Comparison of ENCODE assay signal across 28 cellular contexts in genomic region chr16:86010680-86011141, GRCh38.
DNase-seq lines count a peak whose midpoint lies in the region; ATAC-seq, FAIRE-seq and TF ChIP-seq lines count a peak whose summit lies in the region.
"Had no signal": no experiment of that assay in that cellular context is flagged by ENCODE, and none has a peak within 500 bp of the region (broad histone marks: within the 10 kb centered on the region; RNA-seq: fewer than 3 reads in every experiment).

No MANE protein-coding gene starts in this region.

- 82 to 93% methylated on average over 5 to 6 of the region's 6 CpGs for WGBS in endodermal cell (ENCODE audit: insufficient coverage in 1 of 2, insufficient read length in 1 of 2), 2 experiments

- H3K27me3 ChIP-seq in endodermal cell (ENCODE audit: control insufficient read depth, insufficient read depth, low read length, poor library complexity, severe bottlenecking): peaks cover 16% of the 10 kb centered on the region
- H3K27me3 ChIP-seq: foreskin keratinocyte, hepatocyte, pancreas, tibial nerve had no signal

- TF ChIP-seq POLR2A in GM12892 (IDR thresholded peaks at IDR 0.05; ENCODE audit: low read depth, low read length): no peak
- no peak for TF ChIP-seq POLR2A in NB4 (IDR thresholded peaks at IDR 0.05; ENCODE audit: extremely low read depth, insufficient read length)

- FAIRE-seq in GM12892 (lab: Jason Lieb, UNC): peak; percentile 86
- FAIRE-seq: pancreas had no signal

- no peaks in the 10 kb centered on the region for H3K9me3 Mint-ChIP-seq in endodermal cell

- no peak for ATAC-seq in sciatic nerve
- ATAC-seq in HG02763 (IDR thresholded peaks at IDR 0.05; ENCODE audit: unreplicated experiment): no peak
- ATAC-seq: foreskin keratinocyte, pancreas, right cardiac atrium, SK-N-SH treated with all-trans-retinoic acid at 6 μM for 48 hours had no signal

- H3K27ac Mint-ChIP-seq in endodermal cell: no peak overlapping the region
- H3K27ac Mint-ChIP-seq: brain; nephron progenitor cell; stimulated activated naive CD8-positive, alpha-beta T cell treated with anti-CD3 and anti-CD28 coated beads, Interleukin-15, Interleukin-2, amounts not matched to agents 100 ng/mL and 50 ng/mL, for 24 hours had no signal

- no peak overlapping the region for H3K4me3 Mint-ChIP-seq in endodermal cell
- H3K4me3 Mint-ChIP-seq: brain; CD4-positive, alpha-beta memory T cell; nephron progenitor cell; stimulated activated naive CD8-positive, alpha-beta T cell treated with anti-CD3 and anti-CD28 coated beads, Interleukin-15, Interleukin-2, amounts not matched to agents 100 ng/mL and 50 ng/mL, for 24 hours had no signal

- H3K9ac ChIP-seq in endodermal cell (ENCODE audit: extremely low read depth, low read length, poor library complexity, severe bottlenecking): no peak overlapping the region
- H3K9ac ChIP-seq: KMS-11 had no signal

- H3K4me1 Mint-ChIP-seq in endodermal cell: no peaks in the 10 kb centered on the region
- H3K4me1 Mint-ChIP-seq: brain, nephron progenitor cell had no signal

- no peaks in the 10 kb centered on the region for H3K36me3 ChIP-seq in endodermal cell (ENCODE audit: control insufficient read depth, insufficient read depth, low read length)
- H3K36me3 ChIP-seq: adrenal gland, left ventricle myocardium inferior, pancreas, tibial nerve had no signal

- intact Hi-C loops in sciatic nerve (cut with DNase I): no loop called here

- H3K4me1 ChIP-seq in endodermal cell (ENCODE audit: control insufficient read depth, insufficient read depth, low read length): no peaks in the 10 kb centered on the region
- H3K4me1 ChIP-seq: adrenal gland, foreskin keratinocyte, left ventricle myocardium inferior, pancreas, tibial nerve had no signal

- H3K27me3 Mint-ChIP-seq in endodermal cell (ENCODE audit: insufficient read depth): peaks cover 3% of the 10 kb centered on the region

- TF ChIP-seq CTCF in NB4 (IDR thresholded peaks at IDR 0.05; ENCODE audit: low read depth, low read length) (no peak), endodermal cell (conservative IDR thresholded peaks at IDR 0.05) (no peak)

- H3K9me3 ChIP-seq in endodermal cell (ENCODE audit: control insufficient read depth, low read length): no peaks in the 10 kb centered on the region
- H3K9me3 ChIP-seq: adrenal gland, pancreas, tibial nerve had no signal

- H3K4me3 ChIP-seq in NB4 (ENCODE audit: low read depth, low read length): no peak overlapping the region
- no peak overlapping the region for H3K4me3 ChIP-seq in endodermal cell (ENCODE audit: low read length)
- H3K4me3 ChIP-seq: adrenal gland, hepatocyte, left ventricle myocardium inferior, pancreas, tibial nerve had no signal

- no peaks in the 10 kb centered on the region for H3K36me3 Mint-ChIP-seq in endodermal cell (ENCODE audit: low read depth)
- H3K36me3 Mint-ChIP-seq: brain had no signal

- DNase-seq in GM12892 (ENCODE audit: insufficient read length) (no peak), NB4 (ENCODE audit: low read depth) (peak; percentile 91), endodermal cell (peak; percentile 25), sciatic nerve (ENCODE audit: low spot score) (peak; percentile 28), NCI-H1694 treated with DMSO at 0.1 percent for 48 hours (lab: John Stamatoyannopoulos, UW) (no peak), NCI-H1930 (lab: John Stamatoyannopoulos, UW) (no peak)
- DNase-seq: activated CD4-positive, alpha-beta T cell treated with anti-CD3 and anti-CD28 coated beads, Interleukin-2, amount 50 U/mL, for 4 hours; CD4-positive, alpha-beta memory T cell; DMS 273 treated with DMSO at 0.1 percent for 48 hours; effector CD8-positive, alpha-beta T cell; erythroblast; foreskin keratinocyte; left ventricle myocardium inferior; NCI-H2029; NCI-H2227 treated with DMSO at 0.1 percent for 48 hours; nephron progenitor cell; right cardiac atrium; stimulated activated CD4-positive, alpha-beta T cell treated with anti-CD3 and anti-CD28 coated beads, Interleukin-4, amount 100 ng/mL, for 4 hours; T-helper 9 cell had no signal

- no peak overlapping the region for H3K27ac ChIP-seq in endodermal cell (ENCODE audit: low read depth, low read length)
- H3K27ac ChIP-seq: adrenal gland, foreskin keratinocyte, hepatocyte, KMS-11, left ventricle myocardium inferior, pancreas, tibial nerve had no signal

Comparison
In these comparisons a context has a peak if more than half of its experiments do, and no peak if none do; other contexts are left out.
1. DNase-seq: peak in NB4 (single experiment), endodermal cell (single experiment) and sciatic nerve (single experiment); none in GM12892 (single experiment), NCI-H1694 treated with DMSO at 0.1 percent for 48 hours (single experiment) and NCI-H1930 (0 of 2).